In genomic region chr1:170221495-170221894, GRCh38 we compare ENCODE assay signal across 17 cellular contexts.
DNase-seq lines count a peak whose midpoint lies in the region; ATAC-seq and TF ChIP-seq lines count a peak whose summit lies in the region.
"Had no signal": no experiment of that assay in that cellular context is flagged by ENCODE, and none has a peak within 500 bp of the region (broad histone marks: within the 10 kb centered on the region; RNA-seq: fewer than 3 reads in every experiment).

No MANE protein-coding gene starts in this region.

- ATAC-seq in gastroesophageal sphincter (no peak), GM18511 (IDR thresholded peaks at IDR 0.05; ENCODE audit: unreplicated experiment) (no peak)
- ATAC-seq: A549, HepG2 had no signal

- DNase-seq in cardiac muscle cell (ENCODE audit: low read depth in 1 of 2, low spot score in 1 of 2), result no peak
- no peak for DNase-seq in cardiac septum (ENCODE audit: low spot score)
- DNase-seq in ascending aorta (ENCODE audit: low spot score in 2 of 2), result no peak
- DNase-seq in tibial artery, result no peak
- DNase-seq in ACHN, result no peak
- DNase-seq in esophagus squamous epithelium (lab: John Stamatoyannopoulos, UW), result no peak
- DNase-seq: CD4-positive, alpha-beta memory T cell; DMS153; DMS79; GDM1; H9 had no signal

- TF ChIP-seq POLR2A in gastroesophageal sphincter (IDR thresholded peaks at IDR 0.05) (no peak), esophagus squamous epithelium (IDR thresholded peaks at IDR 0.05) (no peak)

- H3K4me3 ChIP-seq in cardiac muscle cell, result no peak overlapping the region
- no peak overlapping the region for H3K4me3 ChIP-seq in ascending aorta
- no peak overlapping the region for H3K4me3 ChIP-seq in gastroesophageal sphincter
- no peak overlapping the region for H3K4me3 ChIP-seq in tibial artery
- H3K4me3 ChIP-seq in esophagus squamous epithelium, result no peak overlapping the region
- H3K4me3 ChIP-seq: A549, BLaER1 had no signal

- H3K36me3 ChIP-seq in cardiac muscle cell, result no peaks in the 10 kb centered on the region
- no peaks in the 10 kb centered on the region for H3K36me3 ChIP-seq in ascending aorta
- no peaks in the 10 kb centered on the region for H3K36me3 ChIP-seq in gastroesophageal sphincter
- no peaks in the 10 kb centered on the region for H3K36me3 ChIP-seq in tibial artery
- H3K36me3 ChIP-seq in esophagus squamous epithelium, result no peaks in the 10 kb centered on the region
- H3K36me3 ChIP-seq: BLaER1 had no signal

- no peak for TF ChIP-seq CTCF in cardiac muscle cell (IDR thresholded peaks at IDR 0.05; ENCODE audit: low read depth, low read length)
- TF ChIP-seq CTCF in ascending aorta (IDR thresholded peaks at IDR 0.05), result no peak
- no peak for TF ChIP-seq CTCF in gastroesophageal sphincter (IDR thresholded peaks at IDR 0.05)
- TF ChIP-seq CTCF in tibial artery (IDR thresholded peaks at IDR 0.05), result no peak
- TF ChIP-seq CTCF in esophagus squamous epithelium (IDR thresholded peaks at IDR 0.05), result no peak

- WGBS in gastroesophageal sphincter (ENCODE audit: low coverage in 1 of 2), 2 donors, result 45 to 71% methylated on average over 2 of the region's 2 CpGs
- 56 to 63% methylated on average over 2 of the region's 2 CpGs for WGBS in esophagus squamous epithelium, 2 donors

- intact Hi-C loops in cardiac septum (cut with DNase I) (loop anchor here (5.0 to 10.0 kb wide), 3 partner anchors 74 to 441 kb away; partner anchors contain the start of genes GORAB, NTMT2 and PRRX1), ascending aorta (cut with DNase I) (loop anchor here (5.0 kb wide), 1 partner anchor 86 kb away; no protein-coding TSS in a partner anchor), tibial artery (cut with DNase I; ENCODE audit: low total_unique reads) (no loop called here), esophagus squamous epithelium (cut with DNase I) (no loop called here)

- H3K9me3 ChIP-seq in cardiac muscle cell (ENCODE audit: low read depth) (no peaks in the 10 kb centered on the region), ascending aorta (no peaks in the 10 kb centered on the region), gastroesophageal sphincter (no peaks in the 10 kb centered on the region), tibial artery (no peaks in the 10 kb centered on the region), esophagus squamous epithelium (no peaks in the 10 kb centered on the region)
- H3K9me3 ChIP-seq: A549, BLaER1 had no signal

- H3K27ac ChIP-seq in cardiac muscle cell (peak overlapping the region; percentile 65), ascending aorta (peak overlapping the region; percentile 26 to 40), gastroesophageal sphincter (peak overlapping the region; percentile 57 to 81 (median 72)), tibial artery (peak overlapping the region; percentile 13 to 45), esophagus squamous epithelium (peak overlapping the region in 1 of 4 donors; percentile 71)
- H3K27ac ChIP-seq: 22Rv1, A549, BLaER1 had no signal

- in situ Hi-C loops in ACHN (cut with HindIII; ENCODE audit: low pct_ligation_motif_present, low pct_unique_long_range_greater_than_20kb, low sequenced_read_pairs), result no loop called here

- peaks cover 18% of the 10 kb centered on the region for H3K4me1 ChIP-seq in cardiac muscle cell (ENCODE audit: low read depth)
- H3K4me1 ChIP-seq in ascending aorta, result peaks cover 3 to 9% of the 10 kb centered on the region in 2 donors
- peaks cover 15 to 52% (median 19%) of the 10 kb centered on the region in 3 donors for H3K4me1 ChIP-seq in gastroesophageal sphincter
- H3K4me1 ChIP-seq in tibial artery, result peaks cover 5 to 57% (median 27%) of the 10 kb centered on the region in 4 donors
- H3K4me1 ChIP-seq in esophagus squamous epithelium, result no peaks in the 10 kb centered on the region
- H3K4me1 ChIP-seq: A549, BLaER1 had no signal

- H3K27me3 ChIP-seq in cardiac muscle cell (no peaks in the 10 kb centered on the region), ascending aorta (no peaks in the 10 kb centered on the region), gastroesophageal sphincter (no peaks in the 10 kb centered on the region), tibial artery (no peaks in the 10 kb centered on the region), esophagus squamous epithelium (no peaks in the 10 kb centered on the region)
- H3K27me3 ChIP-seq: BLaER1 had no signal

- no peak for TF ChIP-seq EP300 in gastroesophageal sphincter (IDR thresholded peaks at IDR 0.05)

Comparison
In these comparisons a context has a peak if more than half of its experiments do, and no peak if none do; other contexts are left out.
1. intact Hi-C loops: an anchor here in cardiac septum (5.0 to 10.0 kb wide) and ascending aorta (5.0 kb wide); none called in tibial artery and esophagus squamous epithelium.